Comparison of ENCODE assay signal across 15 cellular contexts in genomic region chr5:174190073-174190675, GRCh38.
"Had no signal": no experiment of that assay in that cellular context is flagged by ENCODE, and none has a peak within 500 bp of the region (broad histone marks: within the 10 kb centered on the region; RNA-seq: fewer than 3 reads in every experiment).

No MANE protein-coding gene starts in this region.

- H3K27ac ChIP-seq: neutrophil, parathyroid adenoma, tibial nerve had no signal

- H3K4me1 Mint-ChIP-seq: activated CD4-positive, alpha-beta T cell treated with anti-CD3 and anti-CD28 coated beads, Interleukin-2, amount 10 ng/mL, durations not matched to agents 7 days and 5 days; naive B cell had no signal

- H3K36me3 Mint-ChIP-seq: activated naive CD4-positive, alpha-beta T cell treated with anti-CD3 and anti-CD28 coated beads, Interleukin-2, amount 50 U/mL, for 72 hours; naive B cell had no signal

- H3K27me3 ChIP-seq: neutrophil had no signal

- H3K4me3 Mint-ChIP-seq: activated CD4-positive, alpha-beta T cell treated with anti-CD3 and anti-CD28 coated beads, Interleukin-2, amount 10 ng/mL, durations not matched to agents 7 days and 5 days; activated T-cell treated with anti-CD3 and anti-CD28 coated beads, Interleukin-2, amount 50 U/mL, for 72 hours; naive B cell had no signal

- H3K79me2 ChIP-seq: parathyroid adenoma had no signal

- H3K9me3 Mint-ChIP-seq: activated CD4-positive, alpha-beta T cell treated with anti-CD3 and anti-CD28 coated beads, Interleukin-2, amount 10 ng/mL, durations not matched to agents 7 days and 5 days; activated naive CD4-positive, alpha-beta T cell treated with anti-CD3 and anti-CD28 coated beads, Interleukin-2, amount 50 U/mL, for 72 hours; activated T-cell treated with anti-CD3 and anti-CD28 coated beads, Interleukin-2, amount 50 U/mL, for 72 hours had no signal

- H3K27me3 Mint-ChIP-seq: activated CD4-positive, alpha-beta T cell treated with anti-CD3 and anti-CD28 coated beads, Interleukin-2, amount 10 ng/mL, durations not matched to agents 7 days and 5 days had no signal

- H3K4me1 ChIP-seq: parathyroid adenoma, tibial nerve had no signal

- H3K27ac Mint-ChIP-seq: activated CD4-positive, alpha-beta T cell treated with anti-CD3 and anti-CD28 coated beads, Interleukin-2, amount 10 ng/mL, durations not matched to agents 7 days and 5 days; activated naive CD4-positive, alpha-beta T cell treated with anti-CD3 and anti-CD28 coated beads, Interleukin-2, amount 50 U/mL, for 72 hours; activated T-cell treated with anti-CD3 and anti-CD28 coated beads, Interleukin-2, amount 50 U/mL, for 72 hours; naive B cell had no signal

- DNase-seq: activated CD4-positive, alpha-beta T cell treated with anti-CD3 and anti-CD28 coated beads, Interleukin-2, amount 10 ng/mL, durations not matched to agents 7 days and 5 days; activated CD8-positive, alpha-beta memory T cell treated with anti-CD3 and anti-CD28 coated beads, Interleukin-2, amount 50 U/mL, for 48 hours; activated gamma-delta T cell; activated T-cell treated with anti-CD3 and anti-CD28 coated beads, Interleukin-2, amount 50 U/mL, for 72 hours; caudate nucleus; foreskin fibroblast; naive B cell; stimulated activated CD4-positive, alpha-beta T cell treated with anti-CD3 and anti-CD28 coated beads, Interleukin-15, amount 100 ng/mL, for 24 hours; stimulated activated CD4-positive, alpha-beta T cell treated with anti-CD3 and anti-CD28 coated beads, Interleukin-4, amount 100 ng/mL, for 1 hour; stimulated activated naive CD4-positive, alpha-beta T cell had no signal

- ATAC-seq: activated naive CD4-positive, alpha-beta T cell treated with anti-CD3 and anti-CD28 coated beads, Interleukin-2, amount 50 U/mL, for 72 hours; activated T-cell treated with anti-CD3 and anti-CD28 coated beads, Interleukin-2, amount 50 U/mL, for 72 hours had no signal

- H3K9ac ChIP-seq: parathyroid adenoma had no signal

- H3K9me3 ChIP-seq: neutrophil, tibial nerve had no signal

- H3K36me3 ChIP-seq: neutrophil, tibial nerve had no signal

- H3K4me3 ChIP-seq: lung, tibial nerve had no signal
